Comparison of ENCODE assay signal across 1 cellular context in genomic region chr2:195322324-195322723, GRCh38.
TF ChIP-seq lines count a peak whose summit lies in the region.

No MANE protein-coding gene starts in this region.

TF ChIP-seq in K562, 482 proteins besides CTCF, POLR2A, EP300 and RAD21 (continued from another document):
- TF ChIP-seq FUS (optimal IDR thresholded peaks at IDR 0.05; ENCODE audit: low read depth, low read length) (no peak), EWSR1 (IDR thresholded peaks at IDR 0.05; ENCODE audit: borderline replicate concordance, low read depth, partially characterized antibody) (no peak), BMI1 (IDR thresholded peaks at IDR 0.05; ENCODE audit: low read length) (no peak), HMBOX1 (IDR thresholded peaks at IDR 0.05) (peak; percentile 93), ZBTB12 (CRISPR knock-in tag; IDR thresholded peaks at IDR 0.05) (no peak), NFIX (CRISPR knock-in tag; IDR thresholded peaks at IDR 0.05; ENCODE audit: low read depth) (no peak), RCOR1 (IDR thresholded peaks at IDR 0.05; ENCODE audit: borderline replicate concordance in 1 of 2, low read depth in 2 of 2, low read length in 2 of 2) (peak in 1 of 2 experiments; percentile 19; a peak in 1 of 4 replicates), FOSL1 (tag; conservative IDR thresholded peaks at IDR 0.05) (no peak), TARDBP (IDR thresholded peaks at IDR 0.05) (no peak), PRPF4 (IDR thresholded peaks at IDR 0.05; ENCODE audit: insufficient read depth, low read depth, low read length, poor library complexity, severe bottlenecking) (no peak), PTRF (tag; IDR thresholded peaks at IDR 0.05) (no peak), MYC (IDR thresholded peaks at IDR 0.05; ENCODE audit: low read depth, low read length) (no peak), MYC (CRISPR knock-in tag; IDR thresholded peaks at IDR 0.05; ENCODE audit: borderline replicate concordance, low read depth) (no peak), ZNF197 (CRISPR knock-in tag; IDR thresholded peaks at IDR 0.05; ENCODE audit: low read depth) (no peak), CBFA2T3 (IDR thresholded peaks at IDR 0.05) (peak; percentile 72), KDM4B (IDR thresholded peaks at IDR 0.05; ENCODE audit: borderline replicate concordance in 2 of 2, low read depth in 1 of 2) (no peak), ZZZ3 (IDR thresholded peaks at IDR 0.05) (no peak), CHCHD3 (CRISPR knock-in tag; IDR thresholded peaks at IDR 0.05) (no peak), ZBED1 (IDR thresholded peaks at IDR 0.05) (no peak), RBFOX2 (IDR thresholded peaks at IDR 0.05; ENCODE audit: low read depth, low read length) (no peak), CLOCK (CRISPR knock-in tag; IDR thresholded peaks at IDR 0.05; ENCODE audit: borderline replicate concordance) (no peak), NFIC (IDR thresholded peaks at IDR 0.05) (peak; percentile 89), IRF2 (CRISPR knock-in tag; IDR thresholded peaks at IDR 0.05) (no peak), TEAD2 (tag; IDR thresholded peaks at IDR 0.05) (no peak), CEBPB (tag; IDR thresholded peaks at IDR 0.05) (no peak), PBX2 (CRISPR knock-in tag; IDR thresholded peaks at IDR 0.05; ENCODE audit: low read depth) (no peak), PBX2 (tag; conservative IDR thresholded peaks at IDR 0.05; ENCODE audit: low read depth) (peak; percentile 86), FOXM1 (IDR thresholded peaks at IDR 0.05; ENCODE audit: low read depth) (no peak), FOXM1 (CRISPR knock-in tag; IDR thresholded peaks at IDR 0.05; ENCODE audit: low read depth) (no peak), CBFA2T2 (conservative IDR thresholded peaks at IDR 0.05) (peak; percentile 52), NR0B1 (IDR thresholded peaks at IDR 0.05; ENCODE audit: partially characterized antibody) (no peak), TBP (optimal IDR thresholded peaks at IDR 0.05; ENCODE audit: low read depth, low read length) (no peak), SRSF7 (optimal IDR thresholded peaks at IDR 0.05; ENCODE audit: low read depth, low read length) (no peak), ZFP1 (CRISPR knock-in tag; IDR thresholded peaks at IDR 0.05) (no peak), ELF2 (CRISPR knock-in tag; IDR thresholded peaks at IDR 0.05) (no peak), ELF4 (CRISPR knock-in tag; IDR thresholded peaks at IDR 0.05) (no peak), ARID1B (IDR thresholded peaks at IDR 0.05) (peak; percentile 50), MEF2A (IDR thresholded peaks at IDR 0.05; ENCODE audit: control insufficient read depth, low read depth, low read length) (no peak), MEIS2 (IDR thresholded peaks at IDR 0.05; ENCODE audit: partially characterized antibody) (peak; percentile 95), DACH1 (IDR thresholded peaks at IDR 0.05; ENCODE audit: partially characterized antibody) (peak; percentile 70), ZNF133 (CRISPR knock-in tag; IDR thresholded peaks at IDR 0.05) (no peak), TAL1 (IDR thresholded peaks at IDR 0.05) (peak; percentile 10; the same call in 1 of the 2 replicates), ZNF592 (IDR thresholded peaks at IDR 0.05) (no peak), KAT7 (CRISPR knock-in tag; IDR thresholded peaks at IDR 0.05; ENCODE audit: borderline replicate concordance) (no peak), POLR2AphosphoS5 (IDR thresholded peaks at IDR 0.05; ENCODE audit: control insufficient read depth, insufficient read depth, low read depth, low read length) (0 out of 2 replicates have a peak, but pooled peaks have one; percentile 18)
